ENCODE assay signal across 9 cellular contexts in the genomic region with DNA sequence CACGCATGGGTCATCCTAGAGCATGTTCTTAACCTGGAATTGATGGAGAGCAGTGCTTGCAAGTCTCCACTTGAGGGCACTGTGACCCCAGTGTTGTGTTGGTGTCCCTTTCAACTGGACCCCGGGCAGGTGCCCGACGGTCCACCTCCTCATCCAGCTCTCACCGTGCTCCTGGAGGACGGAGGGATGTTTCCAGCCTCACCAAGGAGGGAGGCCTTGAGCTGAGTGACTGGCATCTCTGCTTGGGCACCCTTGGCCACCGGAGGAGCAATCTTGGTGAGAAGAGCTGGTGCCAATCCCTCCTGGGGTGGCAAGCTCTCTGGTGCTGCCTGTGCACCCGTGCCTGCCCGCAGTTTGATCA. TPM values are rescaled to one million over a fixed set of nuclear protein-coding genes. Genes with fewer than 3 reads are reported as not detected.
A peak's percentile ranks its signal among the peaks of the same experiment; 100 is the strongest.
DNase-seq lines count a peak whose midpoint lies in the region; ATAC-seq and TF ChIP-seq lines count a peak whose summit lies in the region.
"Had no signal": no experiment of that assay in that cellular context is flagged by ENCODE, and none has a peak within 500 bp of the region (broad histone marks: within the 10 kb centered on the region; RNA-seq: fewer than 3 reads in every experiment).

No MANE protein-coding gene starts in this region.

- H3K4me3 Mint-ChIP-seq in activated CD4-positive, alpha-beta T cell treated with anti-CD3 and anti-CD28 coated beads for 36 hours = no peak overlapping the region
- H3K4me3 Mint-ChIP-seq: T-cell had no signal

- POLR2A ChIA-PET in activated CD4-positive, alpha-beta T cell treated with anti-CD3 and anti-CD28 coated beads for 36 hours (lab: Charles Lee) = no interaction called here

- no peak overlapping the region for H3K9ac ChIP-seq in smooth muscle cell (ENCODE audit: low read depth)

- intact Hi-C loops in activated CD4-positive, alpha-beta T cell treated with anti-CD3 and anti-CD28 coated beads for 36 hours (cut with DNase I, micrococcal nuclease) = no loop called here
- intact Hi-C loops in esophagus muscularis mucosa (cut with DNase I) = no loop called here

- no peak overlapping the region for H3K27ac ChIP-seq in esophagus muscularis mucosa (replicated peaks in 1 of 4)
- no peak overlapping the region for H3K27ac ChIP-seq in smooth muscle cell (ENCODE audit: low read depth)

- CTCF ChIA-PET in activated CD4-positive, alpha-beta T cell treated with anti-CD3 and anti-CD28 coated beads for 36 hours (lab: Charles Lee) = interaction anchor here (0.6 kb wide), 1 partner anchor 9 kb away, joined by 3 read pairs; no protein-coding TSS in a partner anchor

- TF ChIP-seq EP300 in esophagus muscularis mucosa (IDR thresholded peaks at IDR 0.05) = no peak

- no peak overlapping the region for H3K4me2 ChIP-seq in smooth muscle cell

- peak in 2 of 3 experiments; percentile 20 to 39 for TF ChIP-seq CTCF in esophagus muscularis mucosa (IDR thresholded peaks at IDR 0.05)
- TF ChIP-seq CTCF in smooth muscle cell (IDR thresholded peaks at IDR 0.05; ENCODE audit: borderline replicate concordance, insufficient read depth, poor library complexity, severe bottlenecking) = peak; percentile 58

- ATAC-seq in activated CD4-positive, alpha-beta T cell treated with anti-CD3 and anti-CD28 coated beads for 36 hours = no peak
- ATAC-seq: T-cell had no signal

- H3K4me1 ChIP-seq in esophagus muscularis mucosa (no peaks in the 10 kb centered on the region), smooth muscle cell (ENCODE audit: low read depth) (no peaks in the 10 kb centered on the region)

- WGBS in esophagus muscularis mucosa = 32% methylated on average over 4 of the region's 9 CpGs
- WGBS in smooth muscle cell (ENCODE audit: low lambda C conversion rate) = 55% methylated on average over 9 of the region's 9 CpGs

- H3K27me3 Mint-ChIP-seq in activated CD4-positive, alpha-beta T cell treated with anti-CD3 and anti-CD28 coated beads for 36 hours = peaks cover 5% of the 10 kb centered on the region

- H3K9me3 ChIP-seq in esophagus muscularis mucosa (peaks cover 0 to 20% (median 10%) of the 10 kb centered on the region in 4 donors), smooth muscle cell (replicated peaks; ENCODE audit: low read depth) (peaks cover 4% of the 10 kb centered on the region)

- H3K9me3 Mint-ChIP-seq in activated CD4-positive, alpha-beta T cell treated with anti-CD3 and anti-CD28 coated beads for 36 hours (ENCODE audit: low read depth) = peaks cover 8% of the 10 kb centered on the region

- no peaks in the 10 kb centered on the region for H3K4me1 Mint-ChIP-seq in activated CD4-positive, alpha-beta T cell treated with anti-CD3 and anti-CD28 coated beads for 36 hours
- H3K4me1 Mint-ChIP-seq: T-cell had no signal

- H3K36me3 ChIP-seq in esophagus muscularis mucosa (no peaks in the 10 kb centered on the region), smooth muscle cell (ENCODE audit: low read depth) (no peaks in the 10 kb centered on the region)

- no peaks in the 10 kb centered on the region for H3K79me2 ChIP-seq in smooth muscle cell (ENCODE audit: low read depth)

- no peak overlapping the region for H3K27ac Mint-ChIP-seq in activated CD4-positive, alpha-beta T cell treated with anti-CD3 and anti-CD28 coated beads for 36 hours
- H3K27ac Mint-ChIP-seq: T-cell had no signal

- no peak overlapping the region for H3K4me3 ChIP-seq in esophagus muscularis mucosa
- H3K4me3 ChIP-seq in smooth muscle cell = no peak overlapping the region

- H3K27me3 ChIP-seq in esophagus muscularis mucosa = peaks cover 0 to 8% (median 0%) of the 10 kb centered on the region in 4 donors
- no peaks in the 10 kb centered on the region for H3K27me3 ChIP-seq in smooth muscle cell (ENCODE audit: low read depth)

- no peaks in the 10 kb centered on the region for H4K20me1 ChIP-seq in smooth muscle cell (ENCODE audit: low read depth)

- no peak overlapping the region for H2AFZ ChIP-seq in smooth muscle cell (ENCODE audit: low read depth)

- peak; percentile 13 for DNase-seq in activated CD4-positive, alpha-beta T cell treated with anti-CD3 and anti-CD28 coated beads for 36 hours
- no peak for DNase-seq in activated CD4-positive, alpha-beta T cell treated with anti-CD3 and anti-CD28 coated beads, Interleukin-2, amount 50 U/mL, for 48 hours
- peak; percentile 39 to 80 for DNase-seq in NCI-H526 (lab: John Stamatoyannopoulos, UW)
- DNase-seq in esophagus muscularis mucosa (ENCODE audit: extremely low spot score) = no peak
- DNase-seq in smooth muscle cell (lab: John Stamatoyannopoulos, UW; ENCODE audit: unreplicated experiment) = no peak
- no peak for DNase-seq in Kasumi-1 (lab: John Stamatoyannopoulos, UW)
- no peak for DNase-seq in NCI-H1436 treated with DMSO at 0.1 percent for 48 hours (lab: John Stamatoyannopoulos, UW)
- no peak for DNase-seq in occipital lobe (lab: John Stamatoyannopoulos, UW)
- DNase-seq: T-cell had no signal

- no peaks in the 10 kb centered on the region for H3K36me3 Mint-ChIP-seq in activated CD4-positive, alpha-beta T cell treated with anti-CD3 and anti-CD28 coated beads for 36 hours (ENCODE audit: low read depth)
- H3K36me3 Mint-ChIP-seq: T-cell had no signal

- no peaks in the 10 kb centered on the region for H3F3A ChIP-seq in smooth muscle cell (ENCODE audit: low read depth)

- no peak for TF ChIP-seq POLR2A in esophagus muscularis mucosa (IDR thresholded peaks at IDR 0.05; ENCODE audit: low read depth)

RNA-seq across cellular contexts. Expression of a gene that starts 45.4 kb away (rescaled TPM):
- total RNA-seq in activated CD4-positive, alpha-beta T cell treated with anti-CD3 and anti-CD28 coated beads for 36 hours = not detected
- total RNA-seq in esophagus muscularis mucosa = not detected
- not detected in 2 replicates for total RNA-seq in smooth muscle cell
- polyA plus RNA-seq in smooth muscle cell = 0.05 TPM in 1 of 2 replicates, not detected in the other
- total RNA-seq in occipital lobe = 0.78 TPM
- total RNA-seq: T-cell had no signal

Comparison
In these comparisons a context has a peak if more than half of its experiments do, and no peak if none do; other contexts are left out.
1. DNase-seq: peak in activated CD4-positive, alpha-beta T cell treated with anti-CD3 and anti-CD28 coated beads for 36 hours (single experiment) and NCI-H526 (2 of 2); none in activated CD4-positive, alpha-beta T cell treated with anti-CD3 and anti-CD28 coated beads, Interleukin-2, amount 50 U/mL, for 48 hours (0 of 2), esophagus muscularis mucosa (single experiment), smooth muscle cell (single experiment), Kasumi-1 (0 of 2), NCI-H1436 treated with DMSO at 0.1 percent for 48 hours (single experiment) and occipital lobe (single experiment).